ENCODE assay signal across 8 cellular contexts in genomic region chr1:17438977-17439249, GRCh38. TPM values are rescaled to one million over a fixed set of nuclear protein-coding genes. Genes with fewer than 3 reads are reported as not detected.
A peak's percentile ranks its signal among the peaks of the same experiment; 100 is the strongest.
DNase-seq lines count a peak whose midpoint lies in the region; ATAC-seq and TF ChIP-seq lines count a peak whose summit lies in the region.

No MANE protein-coding gene starts in this region.

- DNase-seq in GM13977 (ENCODE audit: low spot score) (peak; percentile 43), foreskin fibroblast (no peak), skeletal muscle cell (ENCODE audit: low read depth) (no peak), HPDE6-E6E7 (ENCODE audit: extremely low spot score) (no peak), pons (ENCODE audit: low spot score) (no peak)
- peak; percentile 33 for DNase-seq in activated CD4-positive, alpha-beta memory T cell treated with anti-CD3 and anti-CD28 coated beads for 36 hours
- DNase-seq in stimulated activated naive CD4-positive, alpha-beta T cell treated with Interleukin-2 at 50 U/mL for 16 hours (lab: John Stamatoyannopoulos, UW), result no peak

- intact Hi-C loops in activated CD4-positive, alpha-beta memory T cell treated with anti-CD3 and anti-CD28 coated beads for 36 hours (cut with micrococcal nuclease), result loop anchor here (2.0 kb wide), 2 partner anchors 18 to 534 kb away; no protein-coding TSS in a partner anchor

- ATAC-seq in GM18909 (IDR thresholded peaks at IDR 0.05; ENCODE audit: poor library complexity, unreplicated experiment), result no peak

- H3K4me1 Mint-ChIP-seq in activated CD4-positive, alpha-beta memory T cell treated with anti-CD3 and anti-CD28 coated beads for 36 hours (ENCODE audit: low read depth), result peaks cover 49% of the 10 kb centered on the region

- H3K36me3 Mint-ChIP-seq in activated CD4-positive, alpha-beta memory T cell treated with anti-CD3 and anti-CD28 coated beads for 36 hours, result peaks cover 31% of the 10 kb centered on the region

- TF ChIP-seq CTCF in GM13977 (IDR thresholded peaks at IDR 0.05; ENCODE audit: extremely low read depth, insufficient read depth, missing control alignments) (no peak), foreskin fibroblast (IDR thresholded peaks at IDR 0.05; ENCODE audit: low read depth, low read length) (no peak)

- POLR2A ChIA-PET in activated CD4-positive, alpha-beta memory T cell treated with anti-CD3 and anti-CD28 coated beads for 36 hours (lab: Charles Lee), result interaction anchor here (1.6 kb wide), 1 partner anchor 13 kb away, joined by 3 read pairs; no protein-coding TSS in a partner anchor

- CTCF ChIA-PET in activated CD4-positive, alpha-beta memory T cell treated with anti-CD3 and anti-CD28 coated beads for 36 hours (lab: Charles Lee), result interaction anchor here (1.0 to 2.2 kb wide), 2 partner anchors 14 to 17 kb away, joined by 5 to 10 read pairs; no protein-coding TSS in a partner anchor

- in situ Hi-C loops in GM13977 (cut with MboI; ENCODE audit: low pct_unique_long_range_greater_than_20kb, low sequenced_read_pairs, unreplicated experiment), result no loop called here

- H3K4me3 ChIP-seq in foreskin fibroblast (ENCODE audit: low read depth in 1 of 2, low read length in 2 of 2) (peak overlapping the region; percentile 85 to 90), skeletal muscle cell (ENCODE audit: low read depth, low read length) (peak overlapping the region; percentile 94)

- H3K4me3 Mint-ChIP-seq in activated CD4-positive, alpha-beta memory T cell treated with anti-CD3 and anti-CD28 coated beads for 36 hours, result peak overlapping the region; percentile 88

- H3K27ac Mint-ChIP-seq in activated CD4-positive, alpha-beta memory T cell treated with anti-CD3 and anti-CD28 coated beads for 36 hours, result peak overlapping the region; percentile 95

- no peaks in the 10 kb centered on the region for H3K27me3 Mint-ChIP-seq in activated CD4-positive, alpha-beta memory T cell treated with anti-CD3 and anti-CD28 coated beads for 36 hours

- no peaks in the 10 kb centered on the region for H3K9me3 Mint-ChIP-seq in activated CD4-positive, alpha-beta memory T cell treated with anti-CD3 and anti-CD28 coated beads for 36 hours

RNA-seq across cellular contexts. Expression of gene RCC2, which starts 0.6 kb away (rescaled TPM):
- total RNA-seq in activated CD4-positive, alpha-beta memory T cell treated with anti-CD3 and anti-CD28 coated beads for 36 hours, result 10 to 100 TPM; 90.6 to 91.0 TPM

Comparison
In these comparisons a context has a peak if more than half of its experiments do, and no peak if none do; other contexts are left out.
1. DNase-seq: peak in GM13977 (single experiment) and activated CD4-positive, alpha-beta memory T cell treated with anti-CD3 and anti-CD28 coated beads for 36 hours (single experiment); none in foreskin fibroblast (0 of 2), skeletal muscle cell (single experiment), stimulated activated naive CD4-positive, alpha-beta T cell treated with Interleukin-2 at 50 U/mL for 16 hours (single experiment), HPDE6-E6E7 (single experiment) and pons (single experiment).